7 cellular contexts compared by ENCODE assay signal in the genomic region with DNA sequence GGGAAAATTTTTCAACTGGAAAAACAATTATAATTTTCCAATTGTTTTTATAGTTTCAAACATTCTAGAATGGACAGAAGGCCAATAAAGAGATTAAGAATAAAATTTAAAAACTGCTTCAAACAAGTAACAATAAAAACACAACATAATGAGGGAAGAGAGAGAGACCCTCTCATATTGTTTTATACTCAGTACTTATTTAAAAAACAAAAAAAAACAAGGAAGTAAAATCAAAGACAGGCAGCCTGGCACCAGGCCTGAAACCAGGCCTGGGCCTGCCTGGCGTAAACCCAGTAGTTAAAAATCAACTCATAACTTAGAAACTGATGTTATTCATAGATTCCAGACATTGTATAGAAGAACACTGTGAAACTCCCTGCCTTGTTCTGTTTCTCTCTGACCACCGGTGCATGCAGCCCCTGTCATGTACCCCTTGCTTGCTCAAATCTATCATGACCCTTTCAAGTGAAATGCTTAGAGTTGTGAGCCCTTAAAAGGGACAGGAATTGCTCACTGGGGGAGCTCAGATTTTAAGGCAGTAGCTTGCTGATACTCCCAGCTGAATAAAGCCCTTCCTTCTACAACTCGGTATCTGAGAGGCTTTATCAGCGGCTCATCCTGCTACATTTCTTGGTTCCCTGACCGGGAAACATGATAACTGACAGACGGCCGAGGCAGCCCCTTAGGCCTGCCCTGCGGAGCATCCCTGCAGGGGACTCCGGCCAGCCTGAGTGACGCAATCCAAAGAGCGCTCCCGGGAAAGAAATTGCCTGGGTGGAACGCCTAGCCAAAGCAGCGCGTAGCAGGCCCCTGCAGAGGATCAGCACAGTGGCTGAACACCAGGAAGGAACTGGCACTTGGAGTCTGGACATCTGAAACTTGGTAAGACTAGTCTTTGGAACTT.
DNase-seq lines count a peak whose midpoint lies in the region; ATAC-seq and TF ChIP-seq lines count a peak whose summit lies in the region.
"Not testable (repeated sequence)": the region's sequence is repeated elsewhere in the genome, so short reads cannot be mapped to it uniquely, and the experiment has no call there.

No MANE protein-coding gene starts in this region.

- WGBS in body of pancreas, 2 donors: 4 to 59% methylated on average over 2 to 12 of the region's 15 CpGs
- WGBS in trophoblast cell (ENCODE audit: extremely low coverage, insufficient coverage, insufficient read length): no CpG with 5 or more reads among the region's 15 CpGs

- not testable (repeated sequence) for H3K4ac ChIP-seq in trophoblast cell (ENCODE audit: low read depth, low read length)

- H2BK120ac ChIP-seq in trophoblast cell (ENCODE audit: insufficient read depth, low read length, poor library complexity): not testable (repeated sequence)

- H3K18ac ChIP-seq in trophoblast cell (ENCODE audit: low read length): not testable (repeated sequence)

- not testable (repeated sequence) for TF ChIP-seq CTCF in NB4 (IDR thresholded peaks at IDR 0.05; ENCODE audit: low read depth, low read length); body of pancreas (IDR thresholded peaks at IDR 0.05); epithelial cell of esophagus (IDR thresholded peaks at IDR 0.05; ENCODE audit: insufficient read depth, low read depth, low read length, missing control alignments)

- not testable (repeated sequence) for H3K79me1 ChIP-seq in trophoblast cell (ENCODE audit: low read length)

- not testable (repeated sequence) for TF ChIP-seq POLR2A in NB4 (IDR thresholded peaks at IDR 0.05; ENCODE audit: extremely low read depth, insufficient read length); body of pancreas (IDR thresholded peaks at IDR 0.05)

- H3K23ac ChIP-seq in trophoblast cell (ENCODE audit: low read length): not testable (repeated sequence)

- not testable (repeated sequence) for H2AFZ ChIP-seq in trophoblast cell (ENCODE audit: insufficient read depth, low read length, poor library complexity)

- H2BK12ac ChIP-seq in trophoblast cell (ENCODE audit: low read length): not testable (repeated sequence)

- not testable (repeated sequence) for H4K12ac ChIP-seq in trophoblast cell (ENCODE audit: low read depth, low read length)

- H3K27me3 ChIP-seq in body of pancreas; trophoblast cell (ENCODE audit: insufficient read depth, low read length): not testable (repeated sequence)

- not testable (repeated sequence) for H3K9ac ChIP-seq in trophoblast cell (ENCODE audit: low read length)

- H2BK5ac ChIP-seq in trophoblast cell (ENCODE audit: low read depth, low read length, poor library complexity): not testable (repeated sequence)

- H3K4me1 ChIP-seq in body of pancreas: peaks cover 17% of the 10 kb centered on the region
- not testable (repeated sequence) for H3K4me1 ChIP-seq in trophoblast cell (ENCODE audit: control insufficient read depth in 1 of 2, insufficient read depth in 2 of 2, low read length in 2 of 2)

- not testable (repeated sequence) for ATAC-seq in body of pancreas
- peak; percentile 72 for ATAC-seq in Right ventricle myocardium inferior

- H3K14ac ChIP-seq in trophoblast cell (ENCODE audit: low read length): not testable (repeated sequence)

- intact Hi-C loops in body of pancreas (cut with DNase I); Right ventricle myocardium inferior (cut with DNase I): not testable (repeated sequence)

- not testable (repeated sequence) for H3K9me3 ChIP-seq in body of pancreas; trophoblast cell (ENCODE audit: insufficient read depth, low read depth, low read length)

- not testable (repeated sequence) for H3K4me2 ChIP-seq in trophoblast cell (ENCODE audit: low read length)

- peak overlapping the region; percentile 2 for H4K91ac ChIP-seq in trophoblast cell (ENCODE audit: low read depth, low read length)

- H3K79me2 ChIP-seq in trophoblast cell (ENCODE audit: control insufficient read depth, insufficient read depth, low read length, poor library complexity): not testable (repeated sequence)

- DNase-seq in EH (ENCODE audit: low read depth): peak; percentile 17
- peak; percentile 44 for DNase-seq in NB4 (ENCODE audit: low read depth)
- DNase-seq in body of pancreas: peak in 3 of 4 donors; percentile 1 to 38 (median 35)
- DNase-seq in epithelial cell of esophagus (ENCODE audit: low read depth): peak; percentile 37
- peak; percentile 69 for DNase-seq in Right ventricle myocardium inferior (ENCODE audit: missing footprints)
- peak; percentile 1 for DNase-seq in kidney tubule cell (ENCODE audit: low spot score)
- DNase-seq in trophoblast cell: peak; percentile 10 to 70

- H2AK5ac ChIP-seq in trophoblast cell (ENCODE audit: low read length): not testable (repeated sequence)

- not testable (repeated sequence) for H3K4me3 ChIP-seq in NB4 (ENCODE audit: low read depth, low read length); body of pancreas; epithelial cell of esophagus (ENCODE audit: low read length); trophoblast cell (ENCODE audit: low read depth, low read length)

- H3K36me3 ChIP-seq in body of pancreas (replicated peaks in 1 of 2; ENCODE audit: insufficient read depth in 1 of 2, low read depth in 2 of 2): not testable (repeated sequence)
- H3K36me3 ChIP-seq in trophoblast cell (ENCODE audit: control insufficient read depth in 1 of 2, insufficient read depth in 2 of 2, low read length in 2 of 2): peaks cover 5 to 13% of the 10 kb centered on the region in 2 experiments

- peak overlapping the region in 2 of 4 donors; percentile 50 to 72 for H3K27ac ChIP-seq in body of pancreas
- peak overlapping the region; percentile 48 for H3K27ac ChIP-seq in trophoblast cell (ENCODE audit: low read depth, low read length)

- not testable (repeated sequence) for H4K8ac ChIP-seq in trophoblast cell (ENCODE audit: low read depth, low read length)

Comparison
In these comparisons a context has a peak if more than half of its experiments do, and no peak if none do; other contexts are left out.
1. DNase-seq: peak in every context shown above with its lines; median percentile 69 in Right ventricle myocardium inferior; 44 in NB4; 40 in trophoblast cell; 37 in epithelial cell of esophagus; 35 in body of pancreas; 17 in EH; 1 in kidney tubule cell.